8 cellular contexts compared by ENCODE assay signal in the genomic region with DNA sequence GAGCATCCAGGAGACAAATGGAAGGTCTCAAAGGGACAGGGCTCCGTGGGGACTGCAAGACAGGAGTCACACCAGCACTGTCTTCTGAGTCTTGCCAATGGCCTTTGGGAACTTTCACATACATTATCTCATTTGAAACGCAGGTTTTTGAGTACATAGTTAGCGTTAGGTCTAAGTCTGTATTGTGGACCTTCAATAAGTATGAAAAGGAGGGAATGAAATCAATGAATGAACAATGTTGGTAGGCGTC. TPM values are rescaled to one million over a fixed set of nuclear protein-coding genes. Genes with fewer than 3 reads are reported as not detected.
A peak's percentile ranks its signal among the peaks of the same experiment; 100 is the strongest.
DNase-seq lines count a peak whose midpoint lies in the region; ATAC-seq and TF ChIP-seq lines count a peak whose summit lies in the region.

No MANE protein-coding gene starts in this region.

- H2AFZ ChIP-seq in smooth muscle cell (ENCODE audit: low read depth), result peak overlapping the region; percentile 97

- H3K36me3 ChIP-seq in iPS DF 6.9 (ENCODE audit: control insufficient read depth, insufficient read depth, low read length), result no peaks in the 10 kb centered on the region; the same call in 1 of the 2 replicates
- peaks cover 8% of the 10 kb centered on the region for H3K36me3 ChIP-seq in smooth muscle cell (ENCODE audit: low read depth)

- ATAC-seq in WTC11, result no peak
- ATAC-seq in GM19035 (IDR thresholded peaks at IDR 0.05; ENCODE audit: unreplicated experiment), result no peak

- intact Hi-C loops in posterior cingulate gyrus (cut with DNase I), result loop anchor here (2.0 kb wide), 1 partner anchor 58 kb away; a partner anchor contains a TSS

- peak overlapping the region; percentile 98 for H3K4me2 ChIP-seq in smooth muscle cell

- no peaks in the 10 kb centered on the region for H3K27me3 ChIP-seq in iPS DF 6.9 (ENCODE audit: control insufficient read depth, insufficient read depth, low read length)
- H3K27me3 ChIP-seq in smooth muscle cell (ENCODE audit: low read depth), result no peaks in the 10 kb centered on the region

- no peak overlapping the region for H3K27ac Mint-ChIP-seq in WTC11

- H3K27ac ChIP-seq in iPS DF 6.9 (ENCODE audit: low read length) (no peak overlapping the region), smooth muscle cell (ENCODE audit: low read depth) (peak overlapping the region; percentile 99)

- peaks cover 38% of the 10 kb centered on the region for H3K79me2 ChIP-seq in smooth muscle cell (ENCODE audit: low read depth)

- H3K9me3 Mint-ChIP-seq in WTC11, result peaks cover 14% of the 10 kb centered on the region

- H3K4me1 ChIP-seq in iPS DF 6.9 (ENCODE audit: control insufficient read depth, insufficient read depth, low read length) (no peaks in the 10 kb centered on the region), smooth muscle cell (ENCODE audit: low read depth) (peaks cover 18% of the 10 kb centered on the region)

- H3K9me3 ChIP-seq in iPS DF 6.9 (ENCODE audit: control insufficient read depth, insufficient read depth, low read length), result no peaks in the 10 kb centered on the region
- no peaks in the 10 kb centered on the region for H3K9me3 ChIP-seq in smooth muscle cell (replicated peaks; ENCODE audit: low read depth)

- H3K4me3 ChIP-seq in GM12865 (ENCODE audit: low read depth, low read length), result peak overlapping the region; percentile 98
- H3K4me3 ChIP-seq in iPS DF 6.9 (ENCODE audit: low read length), result peak overlapping the region; percentile 85; the same call in 1 of the 2 replicates
- H3K4me3 ChIP-seq in smooth muscle cell, result peak overlapping the region; percentile 85

- WGBS in iPS DF 6.9 (ENCODE audit: insufficient coverage, insufficient read length), result no CpG with 5 or more reads among the region's 4 CpGs
- WGBS in smooth muscle cell (ENCODE audit: low lambda C conversion rate), result 60% methylated on average over 4 of the region's 4 CpGs

- peak overlapping the region; percentile 97 for H3K9ac ChIP-seq in smooth muscle cell (ENCODE audit: low read depth)

- TF ChIP-seq CTCF in GM12865 (IDR thresholded peaks at IDR 0.05; ENCODE audit: insufficient read depth, low read depth, low read length, missing control alignments), result no peak
- TF ChIP-seq CTCF in WTC11 (IDR thresholded peaks at IDR 0.05), result no peak
- TF ChIP-seq CTCF in smooth muscle cell (IDR thresholded peaks at IDR 0.05; ENCODE audit: borderline replicate concordance, insufficient read depth, poor library complexity, severe bottlenecking), result no peak

- H3K4me1 Mint-ChIP-seq in WTC11, result peaks cover 9% of the 10 kb centered on the region

- DNase-seq in GM12865 (ENCODE audit: low read depth) (no peak), WTC11 (ENCODE audit: low spot score) (no peak), iPS DF 6.9 (ENCODE audit: low read depth, low spot score) (no peak), smooth muscle cell (lab: John Stamatoyannopoulos, UW; ENCODE audit: unreplicated experiment) (no peak), NCI-H526 (lab: John Stamatoyannopoulos, UW) (no peak), posterior cingulate gyrus (no peak)
- no peak for DNase-seq in stimulated activated CD4-positive, alpha-beta T cell treated with anti-CD3 and anti-CD28 coated beads, Interleukin-1b, Interleukin-23, amount 100 ng/mL, for 48 hours

- CTCF ChIA-PET in WTC11 (lab: Charles Lee), result interaction anchor here (0.9 to 3.2 kb wide), 7 partner anchors 20 to 367 kb away, joined by 3 to 29 read pairs (median 4); a partner anchor contains a TSS

- POLR2A ChIA-PET in WTC11 (lab: Charles Lee), result interaction anchor here (1.1 to 2.8 kb wide), 3 partner anchors 19 to 198 kb away, joined by 3 to 11 read pairs (median 8); a partner anchor contains a TSS

- H3K27me3 Mint-ChIP-seq in WTC11 (ENCODE audit: low read depth), result peaks cover 37% of the 10 kb centered on the region

- H4K20me1 ChIP-seq in smooth muscle cell (ENCODE audit: low read depth), result peaks cover 3% of the 10 kb centered on the region

- no peaks in the 10 kb centered on the region for H3F3A ChIP-seq in smooth muscle cell (ENCODE audit: low read depth)

- H3K36me3 Mint-ChIP-seq in WTC11, result peaks cover 28% of the 10 kb centered on the region

- H3K4me3 Mint-ChIP-seq in WTC11, result no peak overlapping the region

TF ChIP-seq in WTC11, 78 proteins besides CTCF, POLR2A, EP300 and RAD21:
- TF ChIP-seq ATF1 (CRISPR knock-in tag; IDR thresholded peaks at IDR 0.05) (no peak), ZNF232 (CRISPR knock-in tag; IDR thresholded peaks at IDR 0.05) (0 out of 2 replicates have a peak, but pooled peaks have one; percentile 37)

RNA-seq across cellular contexts. Expression of a gene that starts 0.4 kb away (rescaled TPM):
- 41.1 to 43.9 TPM (median 43.2 TPM) in 3 replicates for total RNA-seq in WTC11 (2021)
- total RNA-seq in smooth muscle cell, result 77.7 and 87.6 TPM in 2 replicates
- polyA plus RNA-seq in smooth muscle cell, result 35.2 and 38.7 TPM in 2 replicates

RNA-seq across cellular contexts. Expression of a gene that starts 19.3 kb away (rescaled TPM):
- total RNA-seq in WTC11 (2021) (11.1 to 14.1 TPM (median 12.2 TPM) in 3 replicates), smooth muscle cell (178 and 190 TPM in 2 replicates)
- polyA plus RNA-seq in smooth muscle cell, result 218 and 261 TPM in 2 replicates

RNA-seq across cellular contexts. Expression of a gene that starts 58.4 kb away (rescaled TPM):
- total RNA-seq in WTC11 (2021), result 28.7 to 34.0 TPM (median 31.6 TPM) in 3 replicates
- 64.0 and 66.6 TPM in 2 replicates for total RNA-seq in smooth muscle cell
- 48.6 and 62.9 TPM in 2 replicates for polyA plus RNA-seq in smooth muscle cell

Comparison
In these comparisons a context has a peak if more than half of its experiments do, and no peak if none do; other contexts are left out.
1. RNA of a gene that starts 19.3 kb away (total RNA-seq): 178 to 190 TPM in smooth muscle cell; 11.1 to 14.1 TPM in WTC11; every median in the first group is over 10 times any median in the second.
2. Peak in every context shown above with its lines, with median percentiles within 50 percentile points of each other: H3K4me3 ChIP-seq.